ENCODE assay signal across 1 cellular context in the genomic region with DNA sequence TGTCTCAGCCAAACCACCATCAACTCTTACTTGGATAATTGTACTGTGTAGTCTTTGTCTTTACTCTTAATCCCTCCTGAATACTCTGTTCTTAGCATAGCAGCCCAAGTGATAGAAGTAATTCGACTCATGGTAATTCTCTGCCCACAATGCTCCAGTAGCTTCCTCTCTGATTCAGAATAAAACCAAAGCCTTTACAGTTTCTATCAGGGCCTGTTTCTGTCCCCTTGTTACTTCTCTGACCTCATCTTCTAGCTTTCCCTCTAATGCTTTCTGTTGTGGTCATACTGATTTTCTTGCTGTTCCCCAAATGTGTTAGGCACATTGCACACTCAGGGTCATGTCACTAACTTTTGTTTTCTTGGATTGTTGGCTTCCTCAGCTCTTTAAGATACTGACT.
A peak's percentile ranks its signal among the peaks of the same experiment; 100 is the strongest.
TF ChIP-seq lines count a peak whose summit lies in the region.

No MANE protein-coding gene starts in this region.

TF ChIP-seq in GM12878, 131 proteins besides CTCF, POLR2A, EP300 and RAD21 (continued from another document and continues in another):
- TF ChIP-seq, protein P1, sequence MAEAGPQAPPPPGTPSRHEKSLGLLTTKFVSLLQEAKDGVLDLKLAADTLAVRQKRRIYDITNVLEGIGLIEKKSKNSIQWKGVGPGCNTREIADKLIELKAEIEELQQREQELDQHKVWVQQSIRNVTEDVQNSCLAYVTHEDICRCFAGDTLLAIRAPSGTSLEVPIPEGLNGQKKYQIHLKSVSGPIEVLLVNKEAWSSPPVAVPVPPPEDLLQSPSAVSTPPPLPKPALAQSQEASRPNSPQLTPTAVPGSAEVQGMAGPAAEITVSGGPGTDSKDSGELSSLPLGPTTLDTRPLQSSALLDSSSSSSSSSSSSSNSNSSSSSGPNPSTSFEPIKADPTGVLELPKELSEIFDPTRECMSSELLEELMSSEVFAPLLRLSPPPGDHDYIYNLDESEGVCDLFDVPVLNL (IDR thresholded peaks at IDR 0.05; ENCODE audit: low read depth, low read length), result no peak
- TF ChIP-seq ZNF687 (IDR thresholded peaks at IDR 0.05), result no peak
- TF ChIP-seq ATF7 (IDR thresholded peaks at IDR 0.05; ENCODE audit: low read depth), result peak; percentile 92
- no peak for TF ChIP-seq CHD2 (IDR thresholded peaks at IDR 0.05; ENCODE audit: borderline replicate concordance, low read depth, low read length)
- TF ChIP-seq FOXK2 (IDR thresholded peaks at IDR 0.05), result no peak
- TF ChIP-seq MYB (IDR thresholded peaks at IDR 0.05; ENCODE audit: borderline replicate concordance, low read depth, low read length), result no peak
- TF ChIP-seq POLR2AphosphoS5 (IDR thresholded peaks at IDR 0.05; ENCODE audit: low read length), result no peak
- peak in 1 of 2 experiments; percentile 89; a peak in 2 of 4 replicates for TF ChIP-seq ETV6 (conservative IDR thresholded peaks at IDR 0.05 in 1 of 2, IDR thresholded peaks at IDR 0.05 in 1 of 2; ENCODE audit: borderline replicate concordance in 1 of 2, low read depth in 1 of 2)
- TF ChIP-seq ZZZ3 (IDR thresholded peaks at IDR 0.05; ENCODE audit: control insufficient read depth, insufficient read length, low read depth), result no peak
- TF ChIP-seq MEF2B (IDR thresholded peaks at IDR 0.05; ENCODE audit: partially characterized antibody, poor library complexity, severe bottlenecking), result no peak
- TF ChIP-seq SRF (IDR thresholded peaks at IDR 0.05; ENCODE audit: low read depth in 2 of 2, low read length in 2 of 2), result no peak
- no peak for TF ChIP-seq ZNF384 (IDR thresholded peaks at IDR 0.05; ENCODE audit: borderline replicate concordance, low read depth, low read length)
- TF ChIP-seq SP1 (IDR thresholded peaks at IDR 0.05; ENCODE audit: low read depth, low read length), result no peak
- no peak for TF ChIP-seq PML (IDR thresholded peaks at IDR 0.05; ENCODE audit: low read length)
- peak; percentile 63; the same call in 1 of the 2 replicates for TF ChIP-seq SPI1 (IDR thresholded peaks at IDR 0.05; ENCODE audit: borderline replicate concordance, insufficient read depth, low read depth, low read length)
- TF ChIP-seq STAT3 (IDR thresholded peaks at IDR 0.05; ENCODE audit: low read depth, low read length), result no peak
- TF ChIP-seq BCL11A (IDR thresholded peaks at IDR 0.05; ENCODE audit: low read depth, low read length), result 0 out of 2 replicates have a peak, but pooled peaks have one; percentile 8
- no peak for TF ChIP-seq MYC (IDR thresholded peaks at IDR 0.05; ENCODE audit: insufficient read depth, insufficient read length, insufficient replicate concordance, low read length, severe bottlenecking)
- TF ChIP-seq IRF3 (IDR thresholded peaks at IDR 0.05), result no peak
- TF ChIP-seq CREM (IDR thresholded peaks at IDR 0.05; ENCODE audit: low read depth), result peak; percentile 66
- TF ChIP-seq, protein P2, sequence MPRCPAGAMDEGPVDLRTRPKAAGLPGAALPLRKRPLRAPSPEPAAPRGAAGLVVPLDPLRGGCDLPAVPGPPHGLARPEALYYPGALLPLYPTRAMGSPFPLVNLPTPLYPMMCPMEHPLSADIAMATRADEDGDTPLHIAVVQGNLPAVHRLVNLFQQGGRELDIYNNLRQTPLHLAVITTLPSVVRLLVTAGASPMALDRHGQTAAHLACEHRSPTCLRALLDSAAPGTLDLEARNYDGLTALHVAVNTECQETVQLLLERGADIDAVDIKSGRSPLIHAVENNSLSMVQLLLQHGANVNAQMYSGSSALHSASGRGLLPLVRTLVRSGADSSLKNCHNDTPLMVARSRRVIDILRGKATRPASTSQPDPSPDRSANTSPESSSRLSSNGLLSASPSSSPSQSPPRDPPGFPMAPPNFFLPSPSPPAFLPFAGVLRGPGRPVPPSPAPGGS (IDR thresholded peaks at IDR 0.05; ENCODE audit: borderline replicate concordance, insufficient read depth, low read depth, low read length, poor library complexity, severe bottlenecking), result no peak
- no peak for TF ChIP-seq TCF3 (IDR thresholded peaks at IDR 0.05; ENCODE audit: borderline replicate concordance, insufficient read depth, low read depth, low read length)
- TF ChIP-seq EZH2 (IDR thresholded peaks at IDR 0.05; ENCODE audit: borderline replicate concordance, control insufficient read depth, low read depth, low read length), result no peak
- no peak for TF ChIP-seq BACH1 (IDR thresholded peaks at IDR 0.05; ENCODE audit: borderline replicate concordance)
- TF ChIP-seq, protein P3, sequence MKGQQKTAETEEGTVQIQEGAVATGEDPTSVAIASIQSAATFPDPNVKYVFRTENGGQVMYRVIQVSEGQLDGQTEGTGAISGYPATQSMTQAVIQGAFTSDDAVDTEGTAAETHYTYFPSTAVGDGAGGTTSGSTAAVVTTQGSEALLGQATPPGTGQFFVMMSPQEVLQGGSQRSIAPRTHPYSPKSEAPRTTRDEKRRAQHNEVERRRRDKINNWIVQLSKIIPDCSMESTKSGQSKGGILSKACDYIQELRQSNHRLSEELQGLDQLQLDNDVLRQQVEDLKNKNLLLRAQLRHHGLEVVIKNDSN (IDR thresholded peaks at IDR 0.05; ENCODE audit: borderline replicate concordance, extremely low read length, insufficient read depth, low read depth, low read length), result no peak
- TF ChIP-seq, protein P4, sequence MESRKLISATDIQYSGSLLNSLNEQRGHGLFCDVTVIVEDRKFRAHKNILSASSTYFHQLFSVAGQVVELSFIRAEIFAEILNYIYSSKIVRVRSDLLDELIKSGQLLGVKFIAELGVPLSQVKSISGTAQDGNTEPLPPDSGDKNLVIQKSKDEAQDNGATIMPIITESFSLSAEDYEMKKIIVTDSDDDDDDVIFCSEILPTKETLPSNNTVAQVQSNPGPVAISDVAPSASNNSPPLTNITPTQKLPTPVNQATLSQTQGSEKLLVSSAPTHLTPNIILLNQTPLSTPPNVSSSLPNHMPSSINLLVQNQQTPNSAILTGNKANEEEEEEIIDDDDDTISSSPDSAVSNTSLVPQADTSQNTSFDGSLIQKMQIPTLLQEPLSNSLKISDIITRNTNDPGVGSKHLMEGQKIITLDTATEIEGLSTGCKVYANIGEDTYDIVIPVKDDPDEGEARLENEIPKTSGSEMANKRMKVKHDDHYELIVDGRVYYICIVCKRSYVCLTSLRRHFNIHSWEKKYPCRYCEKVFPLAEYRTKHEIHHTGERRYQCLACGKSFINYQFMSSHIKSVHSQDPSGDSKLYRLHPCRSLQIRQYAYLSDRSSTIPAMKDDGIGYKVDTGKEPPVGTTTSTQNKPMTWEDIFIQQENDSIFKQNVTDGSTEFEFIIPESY (IDR thresholded peaks at IDR 0.05), result no peak
- no peak for TF ChIP-seq ZNF217 (IDR thresholded peaks at IDR 0.05)
- TF ChIP-seq SREBF1 (IDR thresholded peaks at IDR 0.05; ENCODE audit: low read length), result no peak
- no peak for TF ChIP-seq NR2C2 (IDR thresholded peaks at IDR 0.05; ENCODE audit: borderline replicate concordance, control insufficient read depth, insufficient read length, low read depth)
- TF ChIP-seq CEBPB (IDR thresholded peaks at IDR 0.05; ENCODE audit: borderline replicate concordance in 1 of 2, low read depth in 2 of 2, low read length in 2 of 2), result peak in 1 of 2 experiments; percentile 67; a peak in 1 of 4 replicates
- TF ChIP-seq ELK1 (IDR thresholded peaks at IDR 0.05; ENCODE audit: low read depth, low read length), result no peak
- TF ChIP-seq YBX1 (IDR thresholded peaks at IDR 0.05), result no peak
- no peak for TF ChIP-seq CBX3 (IDR thresholded peaks at IDR 0.05; ENCODE audit: borderline replicate concordance, low read depth)
- no peak for TF ChIP-seq HDAC6 (IDR thresholded peaks at IDR 0.05; ENCODE audit: unreplicated experiment)
- no peak for TF ChIP-seq PKNOX1 (IDR thresholded peaks at IDR 0.05)
- peak; percentile 68 for TF ChIP-seq CREB1 (IDR thresholded peaks at IDR 0.05; ENCODE audit: low read depth)
- no peak for TF ChIP-seq CEBPZ (IDR thresholded peaks at IDR 0.05; ENCODE audit: low read depth, low read length)
- TF ChIP-seq MTA3 (IDR thresholded peaks at IDR 0.05; ENCODE audit: borderline replicate concordance, low read length), result 0 out of 2 replicates have a peak, but pooled peaks have one; percentile 56
- no peak for TF ChIP-seq RAD51 (IDR thresholded peaks at IDR 0.05)
- TF ChIP-seq, protein P5, sequence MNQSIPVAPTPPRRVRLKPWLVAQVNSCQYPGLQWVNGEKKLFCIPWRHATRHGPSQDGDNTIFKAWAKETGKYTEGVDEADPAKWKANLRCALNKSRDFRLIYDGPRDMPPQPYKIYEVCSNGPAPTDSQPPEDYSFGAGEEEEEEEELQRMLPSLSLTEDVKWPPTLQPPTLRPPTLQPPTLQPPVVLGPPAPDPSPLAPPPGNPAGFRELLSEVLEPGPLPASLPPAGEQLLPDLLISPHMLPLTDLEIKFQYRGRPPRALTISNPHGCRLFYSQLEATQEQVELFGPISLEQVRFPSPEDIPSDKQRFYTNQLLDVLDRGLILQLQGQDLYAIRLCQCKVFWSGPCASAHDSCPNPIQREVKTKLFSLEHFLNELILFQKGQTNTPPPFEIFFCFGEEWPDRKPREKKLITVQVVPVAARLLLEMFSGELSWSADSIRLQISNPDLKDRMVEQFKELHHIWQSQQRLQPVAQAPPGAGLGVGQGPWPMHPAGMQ (IDR thresholded peaks at IDR 0.05; ENCODE audit: borderline replicate concordance), result no peak
- peak; percentile 82; the same call in 1 of the 2 replicates for TF ChIP-seq NFIC (IDR thresholded peaks at IDR 0.05; ENCODE audit: low read depth, low read length)
- TF ChIP-seq RUNX3 (IDR thresholded peaks at IDR 0.05; ENCODE audit: low read length), result peak; percentile 95
